18 cellular contexts compared by ENCODE assay signal in the genomic region with DNA sequence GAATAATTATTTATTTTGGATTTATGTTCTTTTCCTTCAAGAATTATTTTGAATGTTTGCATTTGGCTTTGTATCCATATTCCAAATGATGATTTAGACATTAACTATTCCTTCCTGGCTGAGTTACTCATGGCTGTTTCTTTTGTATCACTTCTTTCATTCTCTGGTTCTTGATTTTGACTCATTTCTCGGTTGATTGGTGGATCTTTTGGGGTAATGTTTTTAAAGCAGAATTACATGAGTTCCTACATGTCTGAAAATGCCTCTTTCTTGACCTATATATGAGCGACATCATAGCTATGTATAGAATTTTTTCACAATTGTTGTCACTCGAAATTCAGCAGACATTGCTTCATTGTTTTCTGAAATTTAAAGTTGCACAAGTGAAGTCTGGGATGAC. TPM values are rescaled to one million over a fixed set of nuclear protein-coding genes. Genes with fewer than 3 reads are reported as not detected.
DNase-seq lines count a peak whose midpoint lies in the region; ATAC-seq, FAIRE-seq and TF ChIP-seq lines count a peak whose summit lies in the region.
"Had no signal": no experiment of that assay in that cellular context is flagged by ENCODE, and none has a peak within 500 bp of the region (broad histone marks: within the 10 kb centered on the region; RNA-seq: fewer than 3 reads in every experiment).

No MANE protein-coding gene starts in this region.

- H3K4me1 Mint-ChIP-seq in natural killer cell treated with Interleukin-12 subunit alpha and Interleukin-12 subunit beta and Interleukin-15 and Interleukin-18, amount 100 ng/mL, for 72 hours (ENCODE audit: low read depth in 2 of 2) = no peaks in the 10 kb centered on the region
- H3K4me1 Mint-ChIP-seq: CD4-positive, CD25-positive, alpha-beta regulatory T cell had no signal

- H3F3A ChIP-seq in PC-3 (ENCODE audit: low read length, unreplicated experiment) = no peaks in the 10 kb centered on the region

- DNase-seq in EH (ENCODE audit: low read depth) = peak; percentile 14
- peak; percentile 67 for DNase-seq in PC-3
- DNase-seq in bronchial epithelial cell (ENCODE audit: low read depth) = peak; percentile 99
- DNase-seq in kidney tubule cell (ENCODE audit: low spot score) = peak; percentile 26
- no peak for DNase-seq in DMS114 treated with DMSO at 0.1 percent for 48 hours (lab: John Stamatoyannopoulos, UW; ENCODE audit: unreplicated experiment)
- no peak for DNase-seq in GM13976 (ENCODE audit: low spot score)
- no peak for DNase-seq in natural killer cell treated with Interleukin-12 subunit alpha and Interleukin-12 subunit beta and Interleukin-15 and Interleukin-18, amount 100 ng/mL, for 72 hours (ENCODE audit: low spot score)
- DNase-seq: Calu3; CD4-positive, CD25-positive, alpha-beta regulatory T cell; DMS79 treated with DMSO at 0.1 percent for 48 hours; Karpas-422; NCI-H1105 treated with DMSO at 0.1 percent for 48 hours; NCI-H187; NCI-H446 treated with DMSO at 0.1 percent for 48 hours; NCI-H748 treated with DMSO at 0.1 percent for 48 hours; SHP77 had no signal

- no TSS peak for BruUV-seq in PC-3 (replicated peaks; lab: Mats Ljungman, UMichigan)

- 0 out of 2 replicates have a peak overlapping the region, but pooled peaks have one; percentile 16 for H2AFZ ChIP-seq in PC-3 (ENCODE audit: low read length)

- intact Hi-C loops in PC-3 (cut with micrococcal nuclease) = no loop called here

- no peaks in the 10 kb centered on the region for H3K36me3 Mint-ChIP-seq in natural killer cell treated with Interleukin-12 subunit alpha and Interleukin-12 subunit beta and Interleukin-15 and Interleukin-18, amount 100 ng/mL, for 72 hours
- H3K36me3 Mint-ChIP-seq: CD4-positive, CD25-positive, alpha-beta regulatory T cell had no signal

- H3K36me3 ChIP-seq in PC-3 (ENCODE audit: low read depth, low read length) (no peaks in the 10 kb centered on the region), bronchial epithelial cell (ENCODE audit: control insufficient read depth, insufficient read depth, low read length) (no peaks in the 10 kb centered on the region)

- no peaks in the 10 kb centered on the region for H3K9me3 ChIP-seq in PC-3 (ENCODE audit: low read length)

- H3K4me3 Mint-ChIP-seq in natural killer cell treated with Interleukin-12 subunit alpha and Interleukin-12 subunit beta and Interleukin-15 and Interleukin-18, amount 100 ng/mL, for 72 hours = no peak overlapping the region
- H3K4me3 Mint-ChIP-seq: CD4-positive, CD25-positive, alpha-beta regulatory T cell had no signal

- TF ChIP-seq CTCF in PC-3 (conservative IDR thresholded peaks at IDR 0.05; ENCODE audit: low read depth, low read length) (no peak), bronchial epithelial cell (IDR thresholded peaks at IDR 0.05; ENCODE audit: insufficient read depth, low read length, severe bottlenecking) (no peak), GM13976 (IDR thresholded peaks at IDR 0.05; ENCODE audit: borderline replicate concordance, control extremely low read depth, extremely low read depth, insufficient read depth, missing control alignments) (no peak)

- no peaks in the 10 kb centered on the region for H4K20me1 ChIP-seq in PC-3 (ENCODE audit: low read length)

- H3K9me3 Mint-ChIP-seq in natural killer cell treated with Interleukin-12 subunit alpha and Interleukin-12 subunit beta and Interleukin-15 and Interleukin-18, amount 100 ng/mL, for 72 hours = no peaks in the 10 kb centered on the region

- ATAC-seq in PC-3 (peak; percentile 39), GM18873 (IDR thresholded peaks at IDR 0.05; ENCODE audit: low FRiP score, unreplicated experiment) (no peak)
- no peak for ATAC-seq in natural killer cell treated with Interleukin-12 subunit alpha and Interleukin-12 subunit beta and Interleukin-15 and Interleukin-18, amount 100 ng/mL, for 72 hours

- peaks cover 16 to 31% of the 10 kb centered on the region in 2 donors for H3K27me3 Mint-ChIP-seq in natural killer cell treated with Interleukin-12 subunit alpha and Interleukin-12 subunit beta and Interleukin-15 and Interleukin-18, amount 100 ng/mL, for 72 hours

- H3K27me3 ChIP-seq in PC-3 (ENCODE audit: low read length) (peaks cover 2% of the 10 kb centered on the region; the same call in 1 of the 2 replicates), bronchial epithelial cell (ENCODE audit: control insufficient read depth, insufficient read depth, low read length) (no peaks in the 10 kb centered on the region)

- H3K27ac ChIP-seq in PC-3 (ENCODE audit: low read length) = no peak overlapping the region

- H3K79me2 ChIP-seq in PC-3 (ENCODE audit: low read length) = no peaks in the 10 kb centered on the region

- in situ Hi-C loops in GM13976 (cut with MboI; ENCODE audit: low sequenced_read_pairs, unreplicated experiment) = no loop called here

- peak overlapping the region; percentile 36 for H3K4me2 ChIP-seq in PC-3 (ENCODE audit: low read length)

- no peak overlapping the region for H3K27ac Mint-ChIP-seq in natural killer cell treated with Interleukin-12 subunit alpha and Interleukin-12 subunit beta and Interleukin-15 and Interleukin-18, amount 100 ng/mL, for 72 hours

- CTCF ChIA-PET in PC-3 (lab: Charles Lee) = no interaction called here

- no peaks in the 10 kb centered on the region for H3K9me2 ChIP-seq in PC-3 (replicated peaks; ENCODE audit: low read length)

- peaks cover 29% of the 10 kb centered on the region for H3K4me1 ChIP-seq in PC-3 (ENCODE audit: insufficient read depth, low read length)

- H3K9ac ChIP-seq in PC-3 (ENCODE audit: low read length) = no peak overlapping the region

- POLR2A ChIA-PET in PC-3 (lab: Charles Lee; ENCODE audit: unreplicated experiment) = no interaction called here

- no peak for FAIRE-seq in bronchial epithelial cell (lab: Jason Lieb, UNC)
- FAIRE-seq: H1 had no signal

- no peak overlapping the region for H3K4me3 ChIP-seq in PC-3 (ENCODE audit: low read length)
- no peak overlapping the region for H3K4me3 ChIP-seq in bronchial epithelial cell (ENCODE audit: low read depth, low read length)

RNA-seq across cellular contexts. Expression of gene CYP26B1, which starts 39.5 kb away (rescaled TPM):
- total RNA-seq in PC-3 (2014; rRNA removed) (1.6 and 3.9 TPM in 2 replicates), bronchial epithelial cell (under 0.01 and 0.53 TPM in 2 replicates)
- not detected for total RNA-seq in natural killer cell treated with Interleukin-12 subunit alpha and Interleukin-12 subunit beta and Interleukin-15 and Interleukin-18, amount 100 ng/mL, for 72 hours
- total RNA-seq: CD4-positive, CD25-positive, alpha-beta regulatory T cell had no signal

Comparison
In these comparisons a context has a peak if more than half of its experiments do, and no peak if none do; other contexts are left out.
1. DNase-seq: peak in EH (single experiment), PC-3 (single experiment), bronchial epithelial cell (single experiment) and kidney tubule cell (single experiment); none in DMS114 treated with DMSO at 0.1 percent for 48 hours (single experiment), GM13976 (single experiment) and natural killer cell treated with Interleukin-12 subunit alpha and Interleukin-12 subunit beta and Interleukin-15 and Interleukin-18, amount 100 ng/mL, for 72 hours (single experiment).